In genomic region chr18:54224379-54225014, GRCh38 we compare ENCODE assay signal across 8 cellular contexts. TPM values are rescaled to one million over a fixed set of nuclear protein-coding genes. Genes with fewer than 3 reads are reported as not detected.
DNase-seq lines count a peak whose midpoint lies in the region; ATAC-seq and TF ChIP-seq lines count a peak whose summit lies in the region.

Gene MBD2 (minus strand): TSS chr18:54224669. CDS start chr18:54224559, 110 bp downstream.

- peak within 1 kb of the TSS; percentile 93 for H3K4me2 ChIP-seq in BLaER1

- intact Hi-C loops in activated CD4-positive, alpha-beta T cell treated with anti-CD3 and anti-CD28 coated beads, Interleukin-2, amount 10 ng/mL, durations not matched to agents 24 days and 14 days (cut with micrococcal nuclease): loop anchor here (1.0 to 10.0 kb wide), 5 partner anchors 40 to 720 kb away; partner anchors contain the start of genes C18orf54, POLI and STARD6
- intact Hi-C loops in left colon (cut with DNase I, micrococcal nuclease): loop anchor here in 1 of 2 donors (5.0 kb wide), 1 partner anchor 48 kb away; no protein-coding TSS in a partner anchor

- peaks cover 7% of the 10 kb centered on the region; the same call in 1 of the 2 replicates for H3K36me3 ChIP-seq in BLaER1

- ATAC-seq in HG03460 (IDR thresholded peaks at IDR 0.05; ENCODE audit: unreplicated experiment) (peak; percentile 86), left colon (peak; percentile 97)

- H3K4me1 Mint-ChIP-seq in activated CD4-positive, alpha-beta T cell treated with anti-CD3 and anti-CD28 coated beads, Interleukin-2, amount 10 ng/mL, durations not matched to agents 24 days and 14 days: peaks cover 34% of the 10 kb centered on the region

- H3K4me1 ChIP-seq in BLaER1: peaks cover 44% of the 10 kb centered on the region

- peaks cover 43% of the 10 kb centered on the region for H4K20me1 ChIP-seq in BLaER1

- DNase-seq in GM19240 (ENCODE audit: insufficient read length, low spot score) (peak; percentile 63), NCI-H526 (lab: John Stamatoyannopoulos, UW) (peak; percentile 91 to 98), coronary artery (ENCODE audit: low spot score) (peak; percentile 96), left colon (peak; percentile 95 to 96)
- DNase-seq in activated CD4-positive, alpha-beta T cell treated with anti-CD3 and anti-CD28 coated beads, Interleukin-2, amount 10 ng/mL, durations not matched to agents 24 days and 14 days: peak; percentile 99
- DNase-seq in stimulated activated CD4-positive, alpha-beta T cell treated with anti-CD3 and anti-CD28 coated beads, Interleukin-1b, Interleukin-23, amount 100 ng/mL, for 48 hours: peak; percentile 94

- H3K4me3 Mint-ChIP-seq in activated CD4-positive, alpha-beta T cell treated with anti-CD3 and anti-CD28 coated beads, Interleukin-2, amount 10 ng/mL, durations not matched to agents 24 days and 14 days: peak within 1 kb of the TSS; percentile 92

- no peak for TF ChIP-seq CTCF in coronary artery (IDR thresholded peaks at IDR 0.05)

- H3K9me3 ChIP-seq in BLaER1: no peaks in the 10 kb centered on the region

- peak within 1 kb of the TSS; percentile 91 for H3K27ac ChIP-seq in BLaER1
- H3K27ac ChIP-seq in coronary artery: peak within 1 kb of the TSS; percentile 56 to 86

- peak within 1 kb of the TSS; percentile 98 for H3K27ac Mint-ChIP-seq in activated CD4-positive, alpha-beta T cell treated with anti-CD3 and anti-CD28 coated beads, Interleukin-2, amount 10 ng/mL, durations not matched to agents 24 days and 14 days

- H3K9me3 Mint-ChIP-seq in activated CD4-positive, alpha-beta T cell treated with anti-CD3 and anti-CD28 coated beads, Interleukin-2, amount 10 ng/mL, durations not matched to agents 24 days and 14 days: no peaks in the 10 kb centered on the region

- H3K27me3 ChIP-seq in BLaER1: no peaks in the 10 kb centered on the region

- peak within 1 kb of the TSS; percentile 85 for H3K9ac ChIP-seq in BLaER1

- H3K27me3 Mint-ChIP-seq in activated CD4-positive, alpha-beta T cell treated with anti-CD3 and anti-CD28 coated beads, Interleukin-2, amount 10 ng/mL, durations not matched to agents 24 days and 14 days: no peaks in the 10 kb centered on the region

- H3K36me3 Mint-ChIP-seq in activated CD4-positive, alpha-beta T cell treated with anti-CD3 and anti-CD28 coated beads, Interleukin-2, amount 10 ng/mL, durations not matched to agents 24 days and 14 days (ENCODE audit: low read depth): peaks cover 23% of the 10 kb centered on the region

- H3K4me3 ChIP-seq in BLaER1 (peak within 1 kb of the TSS; percentile 83), coronary artery (peak within 1 kb of the TSS; percentile 85)

RNA-seq across cellular contexts. Expression of gene MBD2, which starts in this region (rescaled TPM):
- 195 and 200 TPM in 2 replicates for total RNA-seq in activated CD4-positive, alpha-beta T cell treated with anti-CD3 and anti-CD28 coated beads, Interleukin-2, amount 10 ng/mL, durations not matched to agents 24 days and 14 days
- total RNA-seq in left colon: 100 to 1,000 TPM; 109 to 115 TPM

Comparison
In these comparisons a context has a peak if more than half of its experiments do, and no peak if none do; other contexts are left out.
1. Peak in every context shown above with its lines: DNase-seq, ATAC-seq, H3K4me3 ChIP-seq and H3K27ac ChIP-seq.